In the genomic region with DNA sequence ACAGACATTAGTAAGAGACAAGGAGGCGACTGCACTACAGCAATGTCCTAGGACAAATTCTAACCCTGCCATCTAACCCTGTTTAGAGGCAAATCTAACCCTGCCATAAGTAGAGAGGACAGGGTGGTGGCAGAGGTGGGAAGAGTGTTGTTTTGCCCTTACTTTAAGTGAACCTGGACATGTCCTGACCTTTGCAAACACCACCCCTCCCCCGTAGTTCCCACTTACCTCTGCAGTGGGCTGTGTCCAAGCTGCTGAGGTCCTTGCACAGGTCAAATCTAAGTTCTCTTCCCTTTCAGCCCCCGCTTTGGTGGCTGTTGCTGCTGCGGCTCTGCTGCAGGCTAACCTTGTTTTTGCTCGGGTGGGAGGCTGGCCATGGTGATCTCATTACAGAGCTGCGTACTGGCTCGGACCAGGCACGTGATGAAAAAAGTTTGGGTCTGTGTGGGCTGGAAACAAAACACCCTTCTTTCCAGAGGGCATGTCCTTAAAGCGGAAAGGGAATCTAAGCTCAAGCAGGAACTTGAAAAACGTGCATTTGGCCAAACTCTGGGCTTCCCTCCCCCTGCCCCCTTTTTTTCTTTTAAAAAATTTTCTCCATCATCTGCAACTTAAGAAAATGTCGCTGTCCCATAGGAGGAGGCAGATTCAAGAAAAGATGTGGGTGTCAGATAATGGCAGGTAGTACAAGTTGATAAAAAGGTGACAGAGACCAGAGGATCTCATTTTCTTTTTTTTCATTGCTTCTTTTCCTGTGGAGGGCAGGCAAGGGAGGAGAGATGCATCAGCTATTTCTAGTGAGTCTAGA, we compare ENCODE assay signal across 9 cellular contexts. TPM values are rescaled to one million over a fixed set of nuclear protein-coding genes. Genes with fewer than 3 reads are reported as not detected.
A peak's percentile ranks its signal among the peaks of the same experiment; 100 is the strongest.
DNase-seq lines count a peak whose midpoint lies in the region; ATAC-seq and TF ChIP-seq lines count a peak whose summit lies in the region.
"Had no signal": no experiment of that assay in that cellular context is flagged by ENCODE, and none has a peak within 500 bp of the region (broad histone marks: within the 10 kb centered on the region; RNA-seq: fewer than 3 reads in every experiment).

A gene with protein sequence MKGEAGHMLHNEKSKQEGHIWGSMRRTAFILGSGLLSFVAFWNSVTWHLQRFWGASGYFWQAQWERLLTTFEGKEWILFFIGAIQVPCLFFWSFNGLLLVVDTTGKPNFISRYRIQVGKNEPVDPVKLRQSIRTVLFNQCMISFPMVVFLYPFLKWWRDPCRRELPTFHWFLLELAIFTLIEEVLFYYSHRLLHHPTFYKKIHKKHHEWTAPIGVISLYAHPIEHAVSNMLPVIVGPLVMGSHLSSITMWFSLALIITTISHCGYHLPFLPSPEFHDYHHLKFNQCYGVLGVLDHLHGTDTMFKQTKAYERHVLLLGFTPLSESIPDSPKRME (minus strand): TSS at position 349 of the 808 bp plus-strand sequence. CDS start 12,425 bp downstream, outside the sequence.

- H3K27ac Mint-ChIP-seq in activated T-cell treated with anti-CD3 and anti-CD28 coated beads, Interleukin-2, amount 50 U/mL, for 24 hours = peak within 1 kb of the TSS; percentile 33
- no peak within 1 kb of the TSS for H3K27ac Mint-ChIP-seq in Calu3 (ENCODE audit: unreplicated experiment)

- H3K9me3 ChIP-seq in colonic mucosa = no peaks in the 10 kb centered on the region
- no peaks in the 10 kb centered on the region for H3K9me3 ChIP-seq in smooth muscle cell (replicated peaks; ENCODE audit: low read depth)

- no peaks in the 10 kb centered on the region for H4K20me1 ChIP-seq in smooth muscle cell (ENCODE audit: low read depth)

- H3K4me3 ChIP-seq in colonic mucosa (peak within 1 kb of the TSS; percentile 32), smooth muscle cell (peak within 1 kb of the TSS; percentile 37)

- H3K36me3 Mint-ChIP-seq in activated T-cell treated with anti-CD3 and anti-CD28 coated beads, Interleukin-2, amount 50 U/mL, for 24 hours (ENCODE audit: low read depth) = peaks cover 3% of the 10 kb centered on the region
- peaks cover under 1% of the 10 kb centered on the region for H3K36me3 Mint-ChIP-seq in activated T-cell treated with anti-CD3 and anti-CD28 coated beads, Interleukin-2, amount 50 U/mL, for 4 hours (ENCODE audit: insufficient read depth)
- peaks cover 4% of the 10 kb centered on the region for H3K36me3 Mint-ChIP-seq in Calu3 (ENCODE audit: insufficient read depth, unreplicated experiment)

- peak within 1 kb of the TSS; percentile 42 for H3K27ac ChIP-seq in colonic mucosa
- H3K27ac ChIP-seq in smooth muscle cell (ENCODE audit: low read depth) = peak within 1 kb of the TSS; percentile 49

- no peak for DNase-seq in activated T-cell treated with anti-CD3 and anti-CD28 coated beads, Interleukin-2, amount 50 U/mL, for 24 hours
- no peak for DNase-seq in activated T-cell treated with anti-CD3 and anti-CD28 coated beads, Interleukin-2, amount 50 U/mL, for 4 hours
- DNase-seq in colonic mucosa (peak; percentile 60), kidney glomerular epithelial cell (lab: John Stamatoyannopoulos, UW) (peak; percentile 50), smooth muscle cell (lab: John Stamatoyannopoulos, UW; ENCODE audit: unreplicated experiment) (peak; percentile 18), Calu3 (no peak), RPMI8226 (no peak)
- DNase-seq: DND-41 had no signal

- intact Hi-C loops in colonic mucosa (cut with DNase I) (no loop called here), Calu3 (cut with micrococcal nuclease; ENCODE audit: unreplicated experiment) (no loop called here)

- H3K4me3 Mint-ChIP-seq in activated T-cell treated with anti-CD3 and anti-CD28 coated beads, Interleukin-2, amount 50 U/mL, for 24 hours = no peak within 1 kb of the TSS
- no peak within 1 kb of the TSS for H3K4me3 Mint-ChIP-seq in activated T-cell treated with anti-CD3 and anti-CD28 coated beads, Interleukin-2, amount 50 U/mL, for 4 hours
- H3K4me3 Mint-ChIP-seq in Calu3 (ENCODE audit: low read depth, unreplicated experiment) = no peak within 1 kb of the TSS

- CTCF ChIA-PET in Calu3 (lab: Charles Lee) = no interaction called here

- H2AFZ ChIP-seq in smooth muscle cell (ENCODE audit: low read depth) = peak within 1 kb of the TSS; percentile 8

- H3K4me1 ChIP-seq in colonic mucosa (no peaks in the 10 kb centered on the region), smooth muscle cell (ENCODE audit: low read depth) (peaks cover 7% of the 10 kb centered on the region)

- H3K27me3 ChIP-seq in colonic mucosa (no peaks in the 10 kb centered on the region), smooth muscle cell (ENCODE audit: low read depth) (no peaks in the 10 kb centered on the region)

- BruUV-seq in Calu3 (replicated peaks; lab: Mats Ljungman, UMichigan) = no TSS peak

- H3K9me3 Mint-ChIP-seq in activated T-cell treated with anti-CD3 and anti-CD28 coated beads, Interleukin-2, amount 50 U/mL, for 24 hours = no peaks in the 10 kb centered on the region
- H3K9me3 Mint-ChIP-seq in activated T-cell treated with anti-CD3 and anti-CD28 coated beads, Interleukin-2, amount 50 U/mL, for 4 hours = no peaks in the 10 kb centered on the region
- no peaks in the 10 kb centered on the region for H3K9me3 Mint-ChIP-seq in Calu3 (ENCODE audit: low read depth, unreplicated experiment)

- WGBS in smooth muscle cell (ENCODE audit: low lambda C conversion rate) = 12% methylated on average over 11 of the region's 11 CpGs

- peak within 1 kb of the TSS; percentile 52 to 79 for H3K9ac ChIP-seq in colonic mucosa (ENCODE audit: low read depth in 2 of 2, low read length in 2 of 2)
- no peak within 1 kb of the TSS for H3K9ac ChIP-seq in smooth muscle cell (ENCODE audit: low read depth)

- no peaks in the 10 kb centered on the region for H3K79me2 ChIP-seq in smooth muscle cell (ENCODE audit: low read depth)

- ATAC-seq in activated T-cell treated with anti-CD3 and anti-CD28 coated beads, Interleukin-2, amount 50 U/mL, for 4 hours = no peak
- ATAC-seq in HG03159 (IDR thresholded peaks at IDR 0.05; ENCODE audit: unreplicated experiment) = no peak

- no peaks in the 10 kb centered on the region for H3K27me3 Mint-ChIP-seq in activated T-cell treated with anti-CD3 and anti-CD28 coated beads, Interleukin-2, amount 50 U/mL, for 24 hours
- no peaks in the 10 kb centered on the region for H3K27me3 Mint-ChIP-seq in activated T-cell treated with anti-CD3 and anti-CD28 coated beads, Interleukin-2, amount 50 U/mL, for 4 hours (ENCODE audit: low read depth)
- no peaks in the 10 kb centered on the region for H3K27me3 Mint-ChIP-seq in Calu3 (ENCODE audit: unreplicated experiment)

- peaks cover 13% of the 10 kb centered on the region for H3K4me1 Mint-ChIP-seq in activated T-cell treated with anti-CD3 and anti-CD28 coated beads, Interleukin-2, amount 50 U/mL, for 24 hours (ENCODE audit: low read depth)
- no peaks in the 10 kb centered on the region for H3K4me1 Mint-ChIP-seq in activated T-cell treated with anti-CD3 and anti-CD28 coated beads, Interleukin-2, amount 50 U/mL, for 4 hours (ENCODE audit: low read depth)
- no peaks in the 10 kb centered on the region for H3K4me1 Mint-ChIP-seq in Calu3 (ENCODE audit: low read depth, unreplicated experiment)

- peaks cover 14% of the 10 kb centered on the region for H3F3A ChIP-seq in smooth muscle cell (ENCODE audit: low read depth)

- TF ChIP-seq CTCF in colonic mucosa (IDR thresholded peaks at IDR 0.05) (no peak), smooth muscle cell (IDR thresholded peaks at IDR 0.05; ENCODE audit: borderline replicate concordance, insufficient read depth, poor library complexity, severe bottlenecking) (no peak), Calu3 (IDR thresholded peaks at IDR 0.05; ENCODE audit: unreplicated experiment) (no peak)

- peak within 1 kb of the TSS; percentile 82 for H3K4me2 ChIP-seq in smooth muscle cell

- H3K36me3 ChIP-seq in colonic mucosa (no peaks in the 10 kb centered on the region), smooth muscle cell (ENCODE audit: low read depth) (no peaks in the 10 kb centered on the region)

RNA-seq across cellular contexts. Expression of the gene that starts here (rescaled TPM):
- total RNA-seq in activated T-cell treated with anti-CD3 and anti-CD28 coated beads, Interleukin-2, amount 50 U/mL, for 4 hours = under 1 TPM in 1 of 3 donors, not detected in 2; 0.40 TPM
- total RNA-seq in colonic mucosa = 10 to 100 TPM in 1 of 2 donors, 1 to 10 TPM in 1; 7.0 to 20.8 TPM
- total RNA-seq in smooth muscle cell = 2.0 and 6.3 TPM in 2 replicates
- 2.5 and 4.0 TPM in 2 replicates for polyA plus RNA-seq in smooth muscle cell
- total RNA-seq in Calu3 (2022) = not detected in 2 replicates

Comparison
In these comparisons a context has a peak if more than half of its experiments do, and no peak if none do; other contexts are left out.
1. DNase-seq: peak in colonic mucosa (single experiment), kidney glomerular epithelial cell (single experiment) and smooth muscle cell (single experiment); none in activated T-cell treated with anti-CD3 and anti-CD28 coated beads, Interleukin-2, amount 50 U/mL, for 24 hours (single experiment), activated T-cell treated with anti-CD3 and anti-CD28 coated beads, Interleukin-2, amount 50 U/mL, for 4 hours (single experiment), Calu3 (single experiment) and RPMI8226 (single experiment).